In genomic region chr11:59551651-59552521, GRCh38 we compare ENCODE assay signal across 1 cellular context.
TF ChIP-seq lines count a peak whose summit lies in the region.

No MANE protein-coding gene starts in this region.

TF ChIP-seq in HEK293, 187 proteins besides CTCF, POLR2A, EP300 and RAD21 (continued from another document):
- TF ChIP-seq ZNF366 (tag by site-specific recombination; conservative IDR thresholded peaks at IDR 0.05) = peak; percentile 66; the same call in 1 of the 2 replicates
- TF ChIP-seq, protein P1, sequence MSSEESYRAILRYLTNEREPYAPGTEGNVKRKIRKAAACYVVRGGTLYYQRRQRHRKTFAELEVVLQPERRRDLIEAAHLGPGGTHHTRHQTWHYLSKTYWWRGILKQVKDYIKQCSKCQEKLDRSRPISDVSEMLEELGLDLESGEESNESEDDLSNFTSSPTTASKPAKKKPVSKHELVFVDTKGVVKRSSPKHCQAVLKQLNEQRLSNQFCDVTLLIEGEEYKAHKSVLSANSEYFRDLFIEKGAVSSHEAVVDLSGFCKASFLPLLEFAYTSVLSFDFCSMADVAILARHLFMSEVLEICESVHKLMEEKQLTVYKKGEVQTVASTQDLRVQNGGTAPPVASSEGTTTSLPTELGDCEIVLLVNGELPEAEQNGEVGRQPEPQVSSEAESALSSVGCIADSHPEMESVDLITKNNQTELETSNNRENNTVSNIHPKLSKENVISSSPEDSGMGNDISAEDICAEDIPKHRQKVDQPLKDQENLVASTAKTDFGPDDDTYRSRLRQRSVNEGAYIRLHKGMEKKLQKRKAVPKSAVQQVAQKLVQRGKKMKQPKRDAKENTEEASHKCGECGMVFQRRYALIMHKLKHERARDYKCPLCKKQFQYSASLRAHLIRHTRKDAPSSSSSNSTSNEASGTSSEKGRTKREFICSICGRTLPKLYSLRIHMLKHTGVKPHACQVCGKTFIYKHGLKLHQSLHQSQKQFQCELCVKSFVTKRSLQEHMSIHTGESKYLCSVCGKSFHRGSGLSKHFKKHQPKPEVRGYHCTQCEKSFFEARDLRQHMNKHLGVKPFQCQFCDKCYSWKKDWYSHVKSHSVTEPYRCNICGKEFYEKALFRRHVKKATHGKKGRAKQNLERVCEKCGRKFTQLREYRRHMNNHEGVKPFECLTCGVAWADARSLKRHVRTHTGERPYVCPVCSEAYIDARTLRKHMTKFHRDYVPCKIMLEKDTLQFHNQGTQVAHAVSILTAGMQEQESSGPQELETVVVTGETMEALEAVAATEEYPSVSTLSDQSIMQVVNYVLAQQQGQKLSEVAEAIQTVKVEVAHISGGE (tag by site-specific recombination; conservative IDR thresholded peaks at IDR 0.05; ENCODE audit: low read depth) = peak; percentile 64
- TF ChIP-seq ZNF433 (tag by site-specific recombination; IDR thresholded peaks at IDR 0.05; ENCODE audit: low read depth) = no peak
- no peak for TF ChIP-seq ZNF785 (tag by site-specific recombination; IDR thresholded peaks at IDR 0.05)
- TF ChIP-seq ZNF394 (tag by site-specific recombination; IDR thresholded peaks at IDR 0.05; ENCODE audit: borderline replicate concordance) = no peak
- peak; percentile 82 for TF ChIP-seq ZNF335 (tag by site-specific recombination; conservative IDR thresholded peaks at IDR 0.05)
- peak; percentile 96 for TF ChIP-seq ZNF664 (tag by site-specific recombination; IDR thresholded peaks at IDR 0.05)
- TF ChIP-seq ZNF362 (tag by site-specific recombination; IDR thresholded peaks at IDR 0.05) = 0 out of 2 replicates have a peak, but pooled peaks have one; percentile 30
- peak; percentile 28; the same call in 1 of the 2 replicates for TF ChIP-seq ZBTB44 (tag by site-specific recombination; IDR thresholded peaks at IDR 0.05)
- 0 out of 2 replicates have a peak, but pooled peaks have one; percentile 11 for TF ChIP-seq ZXDB (tag by site-specific recombination; IDR thresholded peaks at IDR 0.05)
- TF ChIP-seq ZNF660 (tag by site-specific recombination; IDR thresholded peaks at IDR 0.05) = peak; percentile 15; the same call in 1 of the 2 replicates
- TF ChIP-seq ZBTB17 (tag by site-specific recombination; IDR thresholded peaks at IDR 0.05) = peak; percentile 62
- TF ChIP-seq ZBTB8A (tag by site-specific recombination; IDR thresholded peaks at IDR 0.05) = 0 out of 2 replicates have a peak, but pooled peaks have one; percentile 20
